Comparison of ENCODE assay signal across 20 cellular contexts in genomic region chr13:27794921-27795717, GRCh38. TPM values are rescaled to one million over a fixed set of nuclear protein-coding genes. Genes with fewer than 3 reads are reported as not detected.
DNase-seq lines count a peak whose midpoint lies in the region; ATAC-seq, FAIRE-seq and TF ChIP-seq lines count a peak whose summit lies in the region.
"Had no signal": no experiment of that assay in that cellular context is flagged by ENCODE, and none has a peak within 500 bp of the region (broad histone marks: within the 10 kb centered on the region; RNA-seq: fewer than 3 reads in every experiment).

No MANE protein-coding gene starts in this region.

- no peak overlapping the region for H2AFZ ChIP-seq in HepG2 (ENCODE audit: low read length)

- 32% methylated on average over 34 of the region's 44 CpGs for WGBS in HepG2 (ENCODE audit: low lambda C conversion rate)

- TF ChIP-seq CTCF in progenitor cell of endocrine pancreas (IDR thresholded peaks at IDR 0.05; ENCODE audit: unreplicated experiment) = no peak
- no peak for TF ChIP-seq CTCF in HepG2 (CRISPR knock-in tag; IDR thresholded peaks at IDR 0.05)
- no peak for TF ChIP-seq CTCF in glutamatergic neuron (IDR thresholded peaks at IDR 0.05; ENCODE audit: partially characterized antibody, unreplicated experiment)

- H3K36me3 Mint-ChIP-seq in progenitor cell of endocrine pancreas (ENCODE audit: insufficient read depth) (no peaks in the 10 kb centered on the region), glutamatergic neuron (ENCODE audit: unreplicated experiment) (no peaks in the 10 kb centered on the region)

- no peaks in the 10 kb centered on the region for H3K9me3 ChIP-seq in HepG2 (ENCODE audit: low read length)
- H3K9me3 ChIP-seq: Caco-2, MG63 had no signal

- H3K27ac Mint-ChIP-seq in progenitor cell of endocrine pancreas (peak overlapping the region; percentile 77), glutamatergic neuron (ENCODE audit: unreplicated experiment) (no peak overlapping the region)
- H3K27ac Mint-ChIP-seq: HFFc6 had no signal

- TF ChIP-seq POLR2A in HepG2 (IDR thresholded peaks at IDR 0.05; ENCODE audit: insufficient read depth in 1 of 2, low read depth in 2 of 2, low read length in 2 of 2) = no peak

- DNase-seq in H7 (peak; percentile 75), NCI-H526 treated with DMSO at 0.1 percent for 48 hours (lab: John Stamatoyannopoulos, UW) (peak; percentile 31), iPS-NIHi7 (ENCODE audit: extremely low spot score) (peak; percentile 41), progenitor cell of endocrine pancreas (ENCODE audit: low spot score, unreplicated experiment) (no peak), HepG2 (ENCODE audit: low spot score) (no peak), RKO (ENCODE audit: low spot score) (no peak), glutamatergic neuron (no peak)
- DNase-seq: ACHN; Caco-2; DMS53; GOT3; HFFc6; Karpas-422; MG63; NCI-H1092 treated with DMSO at 0.1 percent for 48 hours; NCI-H2107; NCI-H345; NK-92 treated with Interleukin-12 subunit alpha and Interleukin-12 subunit beta, amount 100 ng/mL, for 24 hours; PC-3 had no signal

- in situ Hi-C loops in HepG2 (cut with HindIII; ENCODE audit: extremely low pct_ligation_motif_present, low pct_unique_long_range_greater_than_20kb) = no loop called here

- H3K4me1 Mint-ChIP-seq in progenitor cell of endocrine pancreas (ENCODE audit: low read depth) (peaks cover 6% of the 10 kb centered on the region), glutamatergic neuron (ENCODE audit: low read depth, unreplicated experiment) (peaks cover 13% of the 10 kb centered on the region)

- H3K36me3 ChIP-seq in H7 (replicated peaks; ENCODE audit: control insufficient read depth, insufficient read depth, low read length) = no peaks in the 10 kb centered on the region
- H3K36me3 ChIP-seq in HepG2 (replicated peaks in 1 of 2; ENCODE audit: control insufficient read depth in 1 of 2, insufficient read depth in 2 of 2, low read length in 2 of 2) = no peaks in the 10 kb centered on the region
- H3K36me3 ChIP-seq: MG63 had no signal

- H3K27me3 ChIP-seq in H7 (ENCODE audit: control insufficient read depth, insufficient read depth, low read length) (peaks cover 100% of the 10 kb centered on the region), HepG2 (ENCODE audit: control insufficient read depth in 1 of 2, insufficient read depth in 2 of 2, low read length in 2 of 2) (peaks cover 9 to 71% of the 10 kb centered on the region in 2 experiments)

- no TSS peak for BruUV-seq in HepG2 (replicated peaks; lab: Mats Ljungman, UMichigan)

- peaks cover 14% of the 10 kb centered on the region for H3K4me1 ChIP-seq in HepG2 (ENCODE audit: insufficient read depth, low read length)

- POLR2A ChIA-PET in HepG2 (lab: Yijun Ruan, JAX) = no interaction called here

- H3K4me3 ChIP-seq in H7 (ENCODE audit: insufficient read depth, low read depth, low read length) (no peak overlapping the region), HepG2 (replicated peaks in 1 of 3; ENCODE audit: insufficient read depth in 1 of 3, low read depth in 2 of 3, low read length in 3 of 3) (no peak overlapping the region)
- H3K4me3 ChIP-seq: MG63 had no signal

- no peaks in the 10 kb centered on the region for H3K79me2 ChIP-seq in HepG2 (ENCODE audit: insufficient read depth, low read length)

- no peak overlapping the region for H3K27ac ChIP-seq in HepG2 (ENCODE audit: extremely low read length, insufficient read depth, low read length)

- no peak for TF ChIP-seq EP300 in HepG2 (IDR thresholded peaks at IDR 0.05; ENCODE audit: low read depth in 2 of 2, low read length in 2 of 2)
- no peak for TF ChIP-seq EP300 in HepG2 (CRISPR knock-in tag; IDR thresholded peaks at IDR 0.05; ENCODE audit: borderline replicate concordance)

- H3K27me3 Mint-ChIP-seq in progenitor cell of endocrine pancreas (peaks cover 94% of the 10 kb centered on the region), glutamatergic neuron (ENCODE audit: unreplicated experiment) (peaks cover 60% of the 10 kb centered on the region)

- H3K9ac ChIP-seq in HepG2 (ENCODE audit: insufficient read depth, low read depth, low read length) = no peak overlapping the region

- ATAC-seq in HepG2 = no peak
- ATAC-seq: PC-3 had no signal

- TF ChIP-seq RAD21 in HepG2 (CRISPR knock-in tag; IDR thresholded peaks at IDR 0.05) = no peak

- H3K4me2 ChIP-seq in HepG2 (ENCODE audit: low read depth, low read length) = no peak overlapping the region

- H3K4me3 Mint-ChIP-seq in progenitor cell of endocrine pancreas (ENCODE audit: low read depth) (no peak overlapping the region), glutamatergic neuron (ENCODE audit: unreplicated experiment) (no peak overlapping the region)
- H3K4me3 Mint-ChIP-seq: HFFc6 had no signal

- no peaks in the 10 kb centered on the region for H4K20me1 ChIP-seq in HepG2 (ENCODE audit: insufficient read depth, low read length)

- CTCF ChIA-PET in HepG2 (lab: Yijun Ruan, JAX; ENCODE audit: low intra/inter-chr PET ratio, low total read pairs) = no interaction called here

- H3K9me3 Mint-ChIP-seq in progenitor cell of endocrine pancreas (ENCODE audit: low read depth) (no peaks in the 10 kb centered on the region), glutamatergic neuron (ENCODE audit: unreplicated experiment) (peaks cover 25% of the 10 kb centered on the region)

- intact Hi-C loops in HepG2 (cut with micrococcal nuclease; ENCODE audit: unreplicated experiment) = no loop called here

- no peak for FAIRE-seq in HepG2 (lab: Jason Lieb, UNC)

TF ChIP-seq in HepG2, 621 proteins besides CTCF, POLR2A, EP300 and RAD21:
- TF ChIP-seq ZNF564 (CRISPR knock-in tag; IDR thresholded peaks at IDR 0.05) (no peak), MTERF4 (CRISPR knock-in tag; IDR thresholded peaks at IDR 0.05) (no peak), BRCA1 (CRISPR knock-in tag; IDR thresholded peaks at IDR 0.05) (no peak), XBP1 (CRISPR knock-in tag; IDR thresholded peaks at IDR 0.05) (no peak), KDM3A (CRISPR knock-in tag; IDR thresholded peaks at IDR 0.05; ENCODE audit: low read depth) (no peak), ZNF691 (CRISPR knock-in tag; IDR thresholded peaks at IDR 0.05; ENCODE audit: borderline replicate concordance, low read depth) (no peak)
TF ChIP-seq in HepG2: peak in this region for 0.

RNA-seq across cellular contexts. Expression of gene GSX1, which starts 2.8 kb away (rescaled TPM):
- not detected in 2 replicates for total RNA-seq in H7 (2014; rRNA removed; shearing (Covaris generic))
- total RNA-seq in progenitor cell of endocrine pancreas = not detected in 2 replicates
- total RNA-seq in HepG2 (2016; rRNA removed; fragmentation: Illumina TruSeq; extraction: Trizol) = not detected in 2 replicates
- total RNA-seq in HepG2 (2016; cell fraction: cytosol; rRNA removed; fragmentation: Illumina TruSeq; extraction: Trizol; ENCODE audit: low read depth) = not detected in 2 replicates
- total RNA-seq in HepG2 (2016; cell fraction: insoluble cytoplasmic fraction; rRNA removed; fragmentation: Illumina TruSeq; extraction: Trizol) = not detected in 2 replicates
- total RNA-seq in HepG2 (2016; cell fraction: membrane; rRNA removed; fragmentation: Illumina TruSeq; extraction: Trizol) = not detected in 2 replicates
- total RNA-seq in HepG2 (2016; cell fraction: nucleus; rRNA removed; fragmentation: Illumina TruSeq; extraction: Trizol) = not detected in 2 replicates
- not detected in 2 replicates for polyA plus RNA-seq in HepG2 (2011; rRNA removed)
- polyA plus RNA-seq in HepG2 (2011; cell fraction: cytosol; rRNA removed) = not detected in 2 replicates
- polyA plus RNA-seq in HepG2 (2011; cell fraction: nucleus; rRNA removed) = not detected in 2 replicates
- not detected in 2 replicates for polyA plus RNA-seq in HepG2 (2012)
- not detected in 2 replicates for polyA plus RNA-seq in HepG2 (2016; cell fraction: cytosol; fragmentation: Illumina TruSeq; extraction: Trizol; ENCODE audit: low read depth)
- not detected in 2 replicates for polyA plus RNA-seq in HepG2 (2016; cell fraction: insoluble cytoplasmic fraction; fragmentation: Illumina TruSeq; extraction: Trizol; ENCODE audit: low read depth)
- not detected in 2 replicates for polyA plus RNA-seq in HepG2 (2016; cell fraction: membrane; fragmentation: Illumina TruSeq; extraction: Trizol; ENCODE audit: low read depth)
- polyA plus RNA-seq in HepG2 (2016; cell fraction: nucleus; fragmentation: Illumina TruSeq; extraction: Trizol; ENCODE audit: insufficient read depth, low read depth) = not detected in 2 replicates
- polyA minus RNA-seq in HepG2 (2011; rRNA and poly(A)+ RNA removed; ENCODE audit: low replicate concordance) = not detected in 2 replicates
- polyA minus RNA-seq in HepG2 (2011; cell fraction: cytosol; rRNA and poly(A)+ RNA removed) = not detected in 2 replicates
- polyA minus RNA-seq in HepG2 (2011; cell fraction: nucleus; rRNA and poly(A)+ RNA removed) = not detected in 2 replicates
- total RNA-seq in glutamatergic neuron (ENCODE audit: unreplicated experiment) = not detected
- total RNA-seq: Caco-2, HFFc6, PC-3, SK-MEL-5 had no signal

Comparison
In these comparisons a context has a peak if more than half of its experiments do, and no peak if none do; other contexts are left out.
1. DNase-seq: peak in H7 (single experiment), NCI-H526 treated with DMSO at 0.1 percent for 48 hours (single experiment) and iPS-NIHi7 (single experiment); none in progenitor cell of endocrine pancreas (single experiment), HepG2 (single experiment), RKO (single experiment) and glutamatergic neuron (single experiment).